1 cellular context compared by ENCODE assay signal in the genomic region with DNA sequence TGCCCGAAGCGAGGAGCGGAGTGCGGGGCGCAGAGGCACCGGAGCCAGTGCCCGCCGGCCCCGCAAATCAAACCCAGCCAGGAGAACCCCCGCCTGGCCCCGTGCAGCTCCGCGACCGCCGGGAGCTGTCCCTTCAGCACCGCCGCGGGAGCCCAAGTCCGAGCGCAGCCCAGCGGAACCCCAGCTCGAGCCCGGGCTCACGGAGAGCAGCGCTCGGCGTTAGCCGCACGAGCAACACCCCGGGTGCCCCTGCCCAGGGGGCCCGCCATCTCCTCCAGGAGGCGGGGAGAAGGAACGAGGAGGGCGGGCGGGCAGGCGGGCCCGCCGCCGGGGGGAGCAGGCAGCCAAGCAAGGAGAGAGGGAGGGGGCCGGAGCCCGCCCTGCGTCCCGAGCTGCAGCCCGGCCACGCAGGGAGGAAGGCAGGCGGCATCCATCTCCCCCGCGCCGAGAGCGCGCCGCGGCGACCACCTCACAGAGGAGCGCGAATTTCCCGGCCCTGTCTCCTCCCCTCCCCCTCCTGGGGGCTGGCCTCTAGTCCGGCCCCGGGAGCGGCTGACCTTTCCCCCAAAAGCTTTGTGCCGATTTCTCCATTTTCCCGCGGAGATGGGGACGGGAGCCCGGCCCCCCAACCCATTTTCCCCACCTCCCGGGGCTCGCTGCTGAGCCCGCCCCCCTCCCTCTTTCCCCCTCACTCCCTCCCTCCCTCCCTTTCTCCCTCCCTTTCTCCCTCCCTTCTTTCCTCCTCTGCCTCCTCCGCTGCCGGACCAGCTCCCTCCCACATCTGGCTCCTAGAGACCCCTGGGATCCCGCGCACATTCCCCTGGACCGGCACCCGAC.
TF ChIP-seq lines count a peak whose summit lies in the region.

No MANE protein-coding gene starts in this region.

TF ChIP-seq in GM12878, 131 proteins besides CTCF, POLR2A, EP300 and RAD21:
- TF ChIP-seq REST (IDR thresholded peaks at IDR 0.05; ENCODE audit: low read depth, low read length) (peak; percentile 90), SKIL (IDR thresholded peaks at IDR 0.05; ENCODE audit: low read depth, poor library complexity, severe bottlenecking) (no peak), PAX5 (IDR thresholded peaks at IDR 0.05; ENCODE audit: borderline replicate concordance, low read depth, low read length) (peak; percentile 71), CEBPZ (IDR thresholded peaks at IDR 0.05; ENCODE audit: low read depth, low read length) (no peak), ESRRA (IDR thresholded peaks at IDR 0.05; ENCODE audit: low read length) (no peak), NBN (IDR thresholded peaks at IDR 0.05) (no peak)
